In the genomic region with DNA sequence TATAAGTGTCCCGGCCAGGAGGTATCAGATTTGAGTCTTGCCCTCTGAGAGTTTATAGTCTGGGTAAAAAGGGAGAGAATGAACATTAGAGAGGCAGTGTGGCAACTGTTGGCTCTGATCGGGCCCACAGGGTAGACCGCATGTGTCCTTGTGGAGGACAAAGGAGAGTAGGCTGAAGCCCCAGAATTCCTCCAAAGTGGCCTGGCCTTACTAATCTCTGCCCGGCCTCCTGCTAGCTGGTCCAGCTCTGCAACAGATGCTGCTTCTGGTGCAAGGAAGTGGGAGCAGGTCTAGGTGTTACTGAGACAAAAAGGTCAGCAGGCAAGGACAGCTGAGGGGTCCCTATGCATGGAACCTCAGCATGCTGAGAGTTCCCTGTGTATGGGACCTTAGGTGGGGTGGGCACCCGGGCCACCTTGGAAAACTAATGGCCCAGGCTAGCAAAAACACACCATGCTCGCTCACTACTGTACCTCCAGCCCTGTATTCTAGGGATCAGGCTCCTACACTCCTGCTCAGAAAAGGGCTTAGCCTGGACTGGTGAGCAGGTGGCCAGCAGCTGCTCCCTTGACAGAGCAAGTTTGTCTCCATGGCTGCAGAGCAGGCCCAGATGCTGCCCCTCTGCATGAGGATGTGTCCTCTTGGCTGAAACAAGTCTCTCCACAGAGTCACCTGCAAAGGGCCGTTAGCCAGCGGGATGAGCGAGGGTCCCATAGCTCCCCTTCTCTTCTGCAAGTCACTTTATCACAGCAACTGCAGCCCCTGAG, we compare ENCODE assay signal across 13 cellular contexts.
DNase-seq lines count a peak whose midpoint lies in the region; ATAC-seq and TF ChIP-seq lines count a peak whose summit lies in the region.
"Had no signal": no experiment of that assay in that cellular context is flagged by ENCODE, and none has a peak within 500 bp of the region (broad histone marks: within the 10 kb centered on the region; RNA-seq: fewer than 3 reads in every experiment).

No MANE protein-coding gene starts in this region.

- DNase-seq in NCI-H1417 (lab: John Stamatoyannopoulos, UW) = peak in 2 of 3 experiments; percentile 50 to 77
- no peak for DNase-seq in NCI-H1417 treated with DMSO at 0.1 percent for 48 hours (lab: John Stamatoyannopoulos, UW)
- peak; percentile 86 for DNase-seq in NCI-H1694 treated with DMSO at 0.1 percent for 48 hours (lab: John Stamatoyannopoulos, UW)
- peak; percentile 71 for DNase-seq in retina
- no peak for DNase-seq in activated gamma-delta T cell (lab: John Stamatoyannopoulos, UW)
- DNase-seq: 8988T; activated CD4-positive, alpha-beta T cell treated with anti-CD3 and anti-CD28 coated beads, Interleukin-2, amount 10 ng/mL, durations not matched to agents 24 days and 14 days; CD8-positive, alpha-beta T cell; GM23248; NCI-H187 had no signal

- ATAC-seq in SK-N-SH treated with all-trans-retinoic acid at 6 μM for 48 hours (peak; percentile 43; the same call in 2 of the 3 replicates), HG03354 (IDR thresholded peaks at IDR 0.05; ENCODE audit: poor library complexity, severe bottlenecking, unreplicated experiment) (no peak), GM21529 (IDR thresholded peaks at IDR 0.05; ENCODE audit: unreplicated experiment) (no peak)
- ATAC-seq: CD8-positive, alpha-beta T cell had no signal

TF ChIP-seq in SK-N-SH treated with all-trans-retinoic acid at 6 μM for 48 hours, 23 proteins besides CTCF, POLR2A, EP300 and RAD21:
- TF ChIP-seq PPARA (CRISPR knock-in tag; IDR thresholded peaks at IDR 0.05; ENCODE audit: borderline replicate concordance) (no peak), GLIS3 (CRISPR knock-in tag; IDR thresholded peaks at IDR 0.05) (no peak), ZNF565 (CRISPR knock-in tag; conservative IDR thresholded peaks at IDR 0.05; ENCODE audit: low read depth) (no peak), ARNTL (CRISPR knock-in tag; IDR thresholded peaks at IDR 0.05; ENCODE audit: borderline replicate concordance, low read depth) (no peak)
- TF ChIP-seq, protein P1, sequence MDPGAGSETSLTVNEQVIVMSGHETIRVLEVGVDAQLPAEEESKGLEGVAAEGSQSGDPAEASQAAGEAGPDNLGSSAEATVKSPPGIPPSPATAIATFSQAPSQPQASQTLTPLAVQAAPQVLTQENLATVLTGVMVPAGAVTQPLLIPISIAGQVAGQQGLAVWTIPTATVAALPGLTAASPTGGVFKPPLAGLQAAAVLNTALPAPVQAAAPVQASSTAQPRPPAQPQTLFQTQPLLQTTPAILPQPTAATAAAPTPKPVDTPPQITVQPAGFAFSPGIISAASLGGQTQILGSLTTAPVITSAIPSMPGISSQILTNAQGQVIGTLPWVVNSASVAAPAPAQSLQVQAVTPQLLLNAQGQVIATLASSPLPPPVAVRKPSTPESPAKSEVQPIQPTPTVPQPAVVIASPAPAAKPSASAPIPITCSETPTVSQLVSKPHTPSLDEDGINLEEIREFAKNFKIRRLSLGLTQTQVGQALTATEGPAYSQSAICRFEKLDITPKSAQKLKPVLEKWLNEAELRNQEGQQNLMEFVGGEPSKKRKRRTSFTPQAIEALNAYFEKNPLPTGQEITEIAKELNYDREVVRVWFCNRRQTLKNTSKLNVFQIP (CRISPR knock-in tag; IDR thresholded peaks at IDR 0.05; ENCODE audit: borderline replicate concordance, low read depth) = no peak

Comparison
In these comparisons a context has a peak if more than half of its experiments do, and no peak if none do; other contexts are left out.
1. DNase-seq: peak in NCI-H1417 (2 of 3), NCI-H1694 treated with DMSO at 0.1 percent for 48 hours (single experiment) and retina (single experiment); none in NCI-H1417 treated with DMSO at 0.1 percent for 48 hours (single experiment) and activated gamma-delta T cell (single experiment).